ENCODE assay signal across 1 cellular context in genomic region chr15:40739854-40740253, GRCh38.
TF ChIP-seq lines count a peak whose summit lies in the region.

No MANE protein-coding gene starts in this region.

TF ChIP-seq in H1, 55 proteins besides CTCF, POLR2A, EP300 and RAD21:
- no peak for TF ChIP-seq SP4 (IDR thresholded peaks at IDR 0.05; ENCODE audit: low read length)
- TF ChIP-seq SUZ12 (IDR thresholded peaks at IDR 0.05; ENCODE audit: low read length) = no peak
- no peak for TF ChIP-seq MAX (IDR thresholded peaks at IDR 0.05)
- TF ChIP-seq SAP30 (IDR thresholded peaks at IDR 0.05; ENCODE audit: insufficient read depth, insufficient replicate concordance, low read length) = no peak
- TF ChIP-seq GABPA (IDR thresholded peaks at IDR 0.05; ENCODE audit: borderline replicate concordance, insufficient read depth, low read length) = no peak
- no peak for TF ChIP-seq TCF12 (IDR thresholded peaks at IDR 0.05; ENCODE audit: low read depth, low read length)
- TF ChIP-seq EZH2 (IDR thresholded peaks at IDR 0.05; ENCODE audit: low read depth, low read length, severe bottlenecking) = no peak
- TF ChIP-seq TEAD4 (IDR thresholded peaks at IDR 0.05; ENCODE audit: low read depth, low read length) = no peak
TF ChIP-seq in H1: peak in this region for 0.
